Comparison of ENCODE assay signal across 1 cellular context in the genomic region with DNA sequence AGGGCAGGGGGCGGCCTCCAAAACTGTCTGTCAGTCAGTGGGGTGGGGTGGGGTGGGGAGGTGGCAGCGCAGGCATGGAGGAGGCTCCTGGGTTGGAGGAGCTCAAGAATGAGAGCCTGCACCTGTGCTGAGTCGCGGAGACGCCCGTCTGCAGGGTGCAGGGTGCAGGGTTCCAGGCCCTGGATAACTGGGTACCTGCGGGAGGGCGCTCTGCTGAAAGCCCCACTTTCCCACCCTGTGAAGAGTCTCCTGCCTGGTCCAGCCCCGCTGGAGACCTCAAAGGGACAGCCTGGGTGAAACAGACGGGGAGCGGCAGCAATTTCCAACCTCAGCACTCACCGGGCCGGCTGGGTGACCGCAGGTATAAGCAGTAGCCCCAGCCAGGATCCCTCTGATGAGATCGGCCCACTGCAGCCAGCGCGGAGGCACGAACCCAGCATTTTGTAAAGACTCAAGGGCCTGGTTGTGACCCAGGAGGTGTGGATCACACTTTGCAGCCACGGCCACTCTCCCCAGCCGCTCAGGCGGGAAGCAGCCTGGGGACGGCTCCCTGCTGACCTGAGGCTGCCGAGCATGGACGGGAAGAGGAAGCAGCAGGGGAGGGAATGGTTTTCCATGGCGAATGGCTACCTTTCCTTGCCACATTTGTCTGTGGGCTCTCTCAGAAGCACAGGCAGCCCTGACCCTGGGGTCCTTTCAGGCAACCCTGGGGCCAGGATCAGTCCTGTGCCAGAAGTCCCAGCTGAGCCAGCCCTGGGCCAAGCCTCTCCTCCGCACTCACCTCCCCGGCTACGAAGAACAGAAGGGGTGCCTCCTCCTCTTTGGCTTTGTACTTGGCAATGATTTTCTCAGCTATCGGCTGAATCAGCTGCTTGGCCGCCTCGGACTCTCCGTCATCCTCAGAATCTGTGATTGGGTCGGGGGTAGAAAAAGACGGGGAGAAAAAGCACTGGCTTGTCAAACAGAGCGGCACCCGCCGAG.
TF ChIP-seq lines count a peak whose summit lies in the region.

No MANE protein-coding gene starts in this region.

TF ChIP-seq in SK-N-SH treated with all-trans-retinoic acid at 6 μM for 48 hours, 23 proteins besides CTCF, POLR2A, EP300 and RAD21 (continued from another document):
- TF ChIP-seq, protein P1, sequence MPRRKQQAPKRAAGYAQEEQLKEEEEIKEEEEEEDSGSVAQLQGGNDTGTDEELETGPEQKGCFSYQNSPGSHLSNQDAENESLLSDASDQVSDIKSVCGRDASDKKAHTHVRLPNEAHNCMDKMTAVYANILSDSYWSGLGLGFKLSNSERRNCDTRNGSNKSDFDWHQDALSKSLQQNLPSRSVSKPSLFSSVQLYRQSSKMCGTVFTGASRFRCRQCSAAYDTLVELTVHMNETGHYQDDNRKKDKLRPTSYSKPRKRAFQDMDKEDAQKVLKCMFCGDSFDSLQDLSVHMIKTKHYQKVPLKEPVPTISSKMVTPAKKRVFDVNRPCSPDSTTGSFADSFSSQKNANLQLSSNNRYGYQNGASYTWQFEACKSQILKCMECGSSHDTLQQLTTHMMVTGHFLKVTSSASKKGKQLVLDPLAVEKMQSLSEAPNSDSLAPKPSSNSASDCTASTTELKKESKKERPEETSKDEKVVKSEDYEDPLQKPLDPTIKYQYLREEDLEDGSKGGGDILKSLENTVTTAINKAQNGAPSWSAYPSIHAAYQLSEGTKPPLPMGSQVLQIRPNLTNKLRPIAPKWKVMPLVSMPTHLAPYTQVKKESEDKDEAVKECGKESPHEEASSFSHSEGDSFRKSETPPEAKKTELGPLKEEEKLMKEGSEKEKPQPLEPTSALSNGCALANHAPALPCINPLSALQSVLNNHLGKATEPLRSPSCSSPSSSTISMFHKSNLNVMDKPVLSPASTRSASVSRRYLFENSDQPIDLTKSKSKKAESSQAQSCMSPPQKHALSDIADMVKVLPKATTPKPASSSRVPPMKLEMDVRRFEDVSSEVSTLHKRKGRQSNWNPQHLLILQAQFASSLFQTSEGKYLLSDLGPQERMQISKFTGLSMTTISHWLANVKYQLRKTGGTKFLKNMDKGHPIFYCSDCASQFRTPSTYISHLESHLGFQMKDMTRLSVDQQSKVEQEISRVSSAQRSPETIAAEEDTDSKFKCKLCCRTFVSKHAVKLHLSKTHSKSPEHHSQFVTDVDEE (CRISPR knock-in tag; IDR thresholded peaks at IDR 0.05), result no peak
TF ChIP-seq in SK-N-SH treated with all-trans-retinoic acid at 6 μM for 48 hours: peak in this region for 0.
